ENCODE assay signal across 6 cellular contexts in genomic region chr19:43984687-43985000, GRCh38. TPM values are rescaled to one million over a fixed set of nuclear protein-coding genes. Genes with fewer than 3 reads are reported as not detected.
A peak's percentile ranks its signal among the peaks of the same experiment; 100 is the strongest.
DNase-seq lines count a peak whose midpoint lies in the region; ATAC-seq and TF ChIP-seq lines count a peak whose summit lies in the region.

No MANE protein-coding gene starts in this region.

- peak overlapping the region; percentile 80 for H3K4me3 ChIP-seq in osteoblast (ENCODE audit: insufficient read depth, low read length)

- no peaks in the 10 kb centered on the region for H3K9me3 ChIP-seq in osteoblast (ENCODE audit: low read depth, low read length)

- H3K4me2 ChIP-seq in osteoblast (ENCODE audit: insufficient read depth, low read length) = peak overlapping the region; percentile 75

- no peaks in the 10 kb centered on the region for H3K27me3 Mint-ChIP-seq in T-helper 2 cell treated with Interferon-gamma antibody and Interleukin-4, amounts not matched to agents 5 μg/mL and 100 μg/mL, for 36 hours (ENCODE audit: low read depth)
- H3K27me3 Mint-ChIP-seq in chondrocyte (ENCODE audit: low read depth) = no peaks in the 10 kb centered on the region

- ATAC-seq in GM21786 (IDR thresholded peaks at IDR 0.05; ENCODE audit: unreplicated experiment) = no peak

- H3K36me3 ChIP-seq in osteoblast (ENCODE audit: insufficient read depth, low read length) = peaks cover 5% of the 10 kb centered on the region

- peak overlapping the region; percentile 98 for H2AFZ ChIP-seq in osteoblast (ENCODE audit: low read length)

- TF ChIP-seq CTCF in chondrocyte (IDR thresholded peaks at IDR 0.05) = no peak
- TF ChIP-seq CTCF in osteoblast (IDR thresholded peaks at IDR 0.05; ENCODE audit: extremely low read depth, low read depth, low read length) = no peak

- peaks cover 22% of the 10 kb centered on the region for H3K36me3 Mint-ChIP-seq in T-helper 2 cell treated with Interferon-gamma antibody and Interleukin-4, amounts not matched to agents 5 μg/mL and 100 μg/mL, for 36 hours (ENCODE audit: low read depth)
- H3K36me3 Mint-ChIP-seq in chondrocyte (ENCODE audit: low read depth) = peaks cover 15% of the 10 kb centered on the region

- H4K20me1 ChIP-seq in osteoblast (ENCODE audit: insufficient read depth, low read length) = no peaks in the 10 kb centered on the region

- H3K4me1 ChIP-seq in osteoblast (ENCODE audit: insufficient read depth, low read length) = peaks cover 5% of the 10 kb centered on the region

- H3K27ac ChIP-seq in osteoblast (ENCODE audit: low read depth, low read length) = peak overlapping the region; percentile 61

- H3K79me2 ChIP-seq in osteoblast (ENCODE audit: insufficient read depth, low read length) = peaks cover 33% of the 10 kb centered on the region

- DNase-seq in T-helper 2 cell treated with Interferon-gamma antibody and Interleukin-4, amounts not matched to agents 5 μg/mL and 100 μg/mL, for 36 hours (ENCODE audit: low spot score) = no peak
- DNase-seq in T-helper 2 cell = no peak
- no peak for DNase-seq in chondrocyte (ENCODE audit: low spot score)
- DNase-seq in osteoblast (ENCODE audit: insufficient read length, low spot score, missing footprints) = peak; percentile 60
- no peak for DNase-seq in NCI-H2196 (lab: John Stamatoyannopoulos, UW; ENCODE audit: unreplicated experiment)

- no peak overlapping the region for H3K27ac Mint-ChIP-seq in T-helper 2 cell treated with Interferon-gamma antibody and Interleukin-4, amounts not matched to agents 5 μg/mL and 100 μg/mL, for 36 hours
- H3K27ac Mint-ChIP-seq in chondrocyte (ENCODE audit: unreplicated experiment) = peak overlapping the region; percentile 99

- peak overlapping the region; percentile 91 for H3K4me3 Mint-ChIP-seq in T-helper 2 cell treated with Interferon-gamma antibody and Interleukin-4, amounts not matched to agents 5 μg/mL and 100 μg/mL, for 36 hours
- H3K4me3 Mint-ChIP-seq in chondrocyte (ENCODE audit: unreplicated experiment) = peak overlapping the region; percentile 99

- no peaks in the 10 kb centered on the region for H3K4me1 Mint-ChIP-seq in T-helper 2 cell treated with Interferon-gamma antibody and Interleukin-4, amounts not matched to agents 5 μg/mL and 100 μg/mL, for 36 hours (ENCODE audit: low read depth)
- peaks cover 13% of the 10 kb centered on the region for H3K4me1 Mint-ChIP-seq in chondrocyte (ENCODE audit: low read depth)

- H3K9me3 Mint-ChIP-seq in T-helper 2 cell treated with Interferon-gamma antibody and Interleukin-4, amounts not matched to agents 5 μg/mL and 100 μg/mL, for 36 hours = peaks cover 32% of the 10 kb centered on the region
- peaks cover 22% of the 10 kb centered on the region for H3K9me3 Mint-ChIP-seq in chondrocyte (ENCODE audit: low read depth)

- H3K27me3 ChIP-seq in osteoblast (ENCODE audit: insufficient read depth, low read length) = no peaks in the 10 kb centered on the region

RNA-seq across cellular contexts. Expression of gene ZNF155, which starts 0.7 kb away (rescaled TPM):
- total RNA-seq in chondrocyte (6.6 to 9.9 TPM (median 9.3 TPM) in 3 replicates), osteoblast (6.5 and 10.0 TPM in 2 replicates)

RNA-seq across cellular contexts. Expression of gene ZNF230, which starts 18.1 kb away (rescaled TPM):
- 2.2 to 3.9 TPM (median 3.3 TPM) in 3 replicates for total RNA-seq in chondrocyte
- total RNA-seq in osteoblast = 7.1 and 7.2 TPM in 2 replicates

RNA-seq across cellular contexts. Expression of gene ZNF221, which starts 33.6 kb away (rescaled TPM):
- total RNA-seq in chondrocyte (7.9 to 9.2 TPM (median 8.7 TPM) in 3 replicates), osteoblast (9.0 and 9.7 TPM in 2 replicates)

RNA-seq across cellular contexts. Expression of gene ZNF222, which starts 40.5 kb away (rescaled TPM):
- total RNA-seq in chondrocyte (5.8 to 8.5 TPM (median 6.3 TPM) in 3 replicates), osteoblast (6.8 and 7.6 TPM in 2 replicates)

RNA-seq across cellular contexts. Expression of gene ZNF45, which starts 49.6 kb away (rescaled TPM):
- total RNA-seq in chondrocyte (14.4 to 18.8 TPM (median 15.5 TPM) in 3 replicates), osteoblast (15.6 and 22.7 TPM in 2 replicates)
